ENCODE assay signal across 26 cellular contexts in genomic region chr18:39051013-39051412, GRCh38.
"Had no signal": no experiment of that assay in that cellular context is flagged by ENCODE, and none has a peak within 500 bp of the region (broad histone marks: within the 10 kb centered on the region; RNA-seq: fewer than 3 reads in every experiment).

No MANE protein-coding gene starts in this region.

- H3K27ac ChIP-seq: coronary artery, epithelial cell of prostate, hepatocyte, sigmoid colon, upper lobe of left lung had no signal

- H3K4me3 ChIP-seq: coronary artery, hepatocyte, mucosa of descending colon, sigmoid colon, upper lobe of left lung had no signal

- H3K36me3 ChIP-seq: sigmoid colon, upper lobe of left lung had no signal

- H3K4me2 ChIP-seq: hepatocyte had no signal

- H3K27me3 Mint-ChIP-seq: activated T-cell treated with anti-CD3 and anti-CD28 coated beads, Interleukin-2, amount 50 U/mL, for 24 hours; activated T-helper 17 cell treated with anti-CD3 and anti-CD28 coated beads, Interleukin-2, amount 50 U/mL, for 72 hours; naive B cell had no signal

- H3K79me2 ChIP-seq: hepatocyte had no signal

- H3K27ac Mint-ChIP-seq: activated naive CD4-positive, alpha-beta T cell treated with anti-CD3 and anti-CD28 coated beads, Interleukin-2, amount 50 U/mL, for 72 hours; activated T-cell treated with anti-CD3 and anti-CD28 coated beads, Interleukin-2, amount 50 U/mL, for 24 hours; activated T-helper 17 cell treated with anti-CD3 and anti-CD28 coated beads, Interleukin-2, amount 50 U/mL, for 72 hours; endodermal cell; immature natural killer cell; naive B cell; T-helper 1 cell treated with Interleukin-12 subunit alpha and Interleukin-12 subunit beta and Interleukin-4 antibody, amounts not matched to agents 30 μg/mL and 1 μg/mL, for 36 hours; WTC11 had no signal

- H3K27me3 ChIP-seq: hepatocyte, sigmoid colon, upper lobe of left lung had no signal

- H3K9me3 ChIP-seq: mucosa of descending colon, sigmoid colon, upper lobe of left lung had no signal

- H3K4me1 ChIP-seq: sigmoid colon, upper lobe of left lung had no signal

- ATAC-seq: activated naive CD4-positive, alpha-beta T cell treated with anti-CD3 and anti-CD28 coated beads, Interleukin-2, amount 50 U/mL, for 72 hours; activated T-helper 17 cell treated with anti-CD3 and anti-CD28 coated beads, Interleukin-2, amount 50 U/mL, for 72 hours; left colon; mucosa of descending colon; stimulated activated naive CD8-positive, alpha-beta T cell treated with anti-CD3 and anti-CD28 coated beads, Interleukin-15, Interleukin-2, amounts not matched to agents 100 U/mL and 50 U/mL, for 24 hours; WTC11 had no signal

- H3K9me3 Mint-ChIP-seq: endodermal cell; T-helper 1 cell treated with Interleukin-12 subunit alpha and Interleukin-12 subunit beta and Interleukin-4 antibody, amounts not matched to agents 30 μg/mL and 1 μg/mL, for 36 hours had no signal

- H3K4me3 Mint-ChIP-seq: activated T-cell treated with anti-CD3 and anti-CD28 coated beads, Interleukin-2, amount 50 U/mL, for 24 hours; activated T-helper 17 cell treated with anti-CD3 and anti-CD28 coated beads, Interleukin-2, amount 50 U/mL, for 72 hours; endodermal cell; immature natural killer cell; naive B cell; T-helper 1 cell treated with Interleukin-12 subunit alpha and Interleukin-12 subunit beta and Interleukin-4 antibody, amounts not matched to agents 30 μg/mL and 1 μg/mL, for 36 hours; WTC11 had no signal

- DNase-seq: activated CD8-positive, alpha-beta memory T cell treated with anti-CD3 and anti-CD28 coated beads for 24 hours; activated CD8-positive, alpha-beta memory T cell treated with anti-CD3 and anti-CD28 coated beads, Interleukin-2, amount 50 U/mL, for 4 hours; activated T-cell treated with anti-CD3 and anti-CD28 coated beads, Interleukin-2, amount 50 U/mL, for 24 hours; aorta; cerebellar nuclear complex; endodermal cell; foreskin fibroblast; glutamatergic neuron; immature natural killer cell; left colon; mesendoderm; mucosa of descending colon; naive B cell; retina; sigmoid colon; stimulated activated CD4-positive, alpha-beta T cell treated with anti-CD3 and anti-CD28 coated beads, Interleukin-4, amount 100 ng/mL, for 24 hours; stimulated activated naive CD8-positive, alpha-beta T cell treated with anti-CD3 and anti-CD28 coated beads, Interleukin-15, Interleukin-2, amounts not matched to agents 100 U/mL and 50 U/mL, for 24 hours; T1000; upper lobe of left lung had no signal

- H3K4me1 Mint-ChIP-seq: activated T-helper 17 cell treated with anti-CD3 and anti-CD28 coated beads, Interleukin-2, amount 50 U/mL, for 72 hours; endodermal cell; immature natural killer cell; naive B cell had no signal

- H2AFZ ChIP-seq: hepatocyte had no signal

- H3K36me3 Mint-ChIP-seq: activated naive CD4-positive, alpha-beta T cell treated with anti-CD3 and anti-CD28 coated beads, Interleukin-2, amount 50 U/mL, for 72 hours; naive B cell; WTC11 had no signal
